ENCODE assay signal across 26 cellular contexts in the genomic region with DNA sequence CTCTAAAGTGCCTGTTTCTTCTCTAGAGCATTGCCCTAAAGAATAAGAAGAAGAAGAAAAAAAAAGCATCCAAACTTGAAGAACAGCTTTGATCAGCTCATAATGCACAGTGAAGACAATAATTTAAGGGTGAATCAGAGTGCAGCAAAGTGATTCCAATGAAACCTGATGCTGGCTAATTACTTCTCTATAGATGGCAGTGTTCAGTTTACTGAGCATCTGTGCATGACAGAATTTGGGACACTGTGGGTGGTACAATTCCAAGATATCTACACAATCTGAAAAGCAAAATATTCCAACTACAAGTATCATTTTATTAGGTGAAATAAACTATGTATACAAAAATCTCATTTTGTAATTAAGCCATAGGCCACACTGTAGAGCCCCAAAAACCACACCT.
DNase-seq lines count a peak whose midpoint lies in the region; ATAC-seq and TF ChIP-seq lines count a peak whose summit lies in the region.
"Had no signal": no experiment of that assay in that cellular context is flagged by ENCODE, and none has a peak within 500 bp of the region (broad histone marks: within the 10 kb centered on the region; RNA-seq: fewer than 3 reads in every experiment).

No MANE protein-coding gene starts in this region.

- no peak for ATAC-seq in activated naive CD4-positive, alpha-beta T cell treated with anti-CD3 and anti-CD28 coated beads, Interleukin-2, amount 50 U/mL, for 72 hours
- ATAC-seq: activated CD8-positive, alpha-beta T cell treated with anti-CD3 and anti-CD28 coated beads, Interleukin-2, amount 10 ng/mL, durations not matched to agents 7 days and 5 days; heart left ventricle; mucosa of descending colon had no signal

- H3K27me3 ChIP-seq in dorsolateral prefrontal cortex: no peaks in the 10 kb centered on the region
- H3K27me3 ChIP-seq: BLaER1 treated with 17β-estradiol and CSF1 and Interleukin-3, amounts not matched to agents 10 nM and 100 nM; heart left ventricle; SJSA1; suprapubic skin had no signal

- no peaks in the 10 kb centered on the region for H3K36me3 Mint-ChIP-seq in activated naive CD4-positive, alpha-beta T cell treated with anti-CD3 and anti-CD28 coated beads, Interleukin-2, amount 50 U/mL, for 72 hours
- H3K36me3 Mint-ChIP-seq: activated naive CD8-positive, alpha-beta T cell treated with anti-CD3 and anti-CD28 coated beads, Interleukin-2, amount 10 ng/mL, durations not matched to agents 7 days and 5 days had no signal

- DNase-seq in NCI-H1105 treated with DMSO at 0.1 percent for 48 hours (lab: John Stamatoyannopoulos, UW) (peak; percentile 77), NCI-H1105 (lab: John Stamatoyannopoulos, UW) (no peak), NCI-H1417 treated with DMSO at 0.1 percent for 48 hours (lab: John Stamatoyannopoulos, UW) (peak; percentile 34), NCI-H748 (lab: John Stamatoyannopoulos, UW; ENCODE audit: unreplicated experiment) (peak; percentile 65), dorsolateral prefrontal cortex (no peak), HEK293T (ENCODE audit: extremely low spot score) (no peak), AG08395 (ENCODE audit: low spot score) (no peak)
- DNase-seq in activated naive CD4-positive, alpha-beta T cell treated with anti-CD3 and anti-CD28 coated beads, Interleukin-2, amount 50 U/mL, for 72 hours (ENCODE audit: low spot score in 2 of 2): no peak
- DNase-seq: activated CD8-positive, alpha-beta T cell treated with anti-CD3 and anti-CD28 coated beads, Interleukin-2, amount 10 ng/mL, durations not matched to agents 7 days and 5 days; activated effector memory CD4-positive, alpha-beta T cell treated with Interleukin-2 at 50 U/mL for 16 hours; activated naive CD8-positive, alpha-beta T cell treated with anti-CD3 and anti-CD28 coated beads, Interleukin-2, amount 10 ng/mL, durations not matched to agents 7 days and 5 days; activated T-cell treated with anti-CD3 and anti-CD28 coated beads for 4 hours; DMS53; effector CD4-positive, alpha-beta T cell; GDM1; GOT3; heart left ventricle; KG1; mucosa of descending colon; NCI-H2107 had no signal

- POLR2A ChIA-PET in HEK293T (lab: Yijun Ruan, JAX): no interaction called here

- CTCF ChIA-PET in HEK293T (lab: Yijun Ruan, JAX): interaction anchor here (1.1 kb wide), 1 partner anchor 15 kb away, joined by 5 read pairs; no protein-coding TSS in a partner anchor

- no peak overlapping the region for H3K27ac Mint-ChIP-seq in activated naive CD4-positive, alpha-beta T cell treated with anti-CD3 and anti-CD28 coated beads, Interleukin-2, amount 50 U/mL, for 72 hours
- H3K27ac Mint-ChIP-seq: activated CD8-positive, alpha-beta T cell treated with anti-CD3 and anti-CD28 coated beads, Interleukin-2, amount 10 ng/mL, durations not matched to agents 7 days and 5 days; activated naive CD8-positive, alpha-beta T cell treated with anti-CD3 and anti-CD28 coated beads, Interleukin-2, amount 10 ng/mL, durations not matched to agents 7 days and 5 days; nephron; T-helper 1 cell treated with Interleukin-12 subunit alpha and Interleukin-12 subunit beta and Interleukin-4 antibody, amounts not matched to agents 30 μg/mL and 1 μg/mL, for 36 hours had no signal

- no peaks in the 10 kb centered on the region for H3K9me3 Mint-ChIP-seq in activated naive CD4-positive, alpha-beta T cell treated with anti-CD3 and anti-CD28 coated beads, Interleukin-2, amount 50 U/mL, for 72 hours
- H3K9me3 Mint-ChIP-seq: activated naive CD8-positive, alpha-beta T cell treated with anti-CD3 and anti-CD28 coated beads, Interleukin-2, amount 10 ng/mL, durations not matched to agents 7 days and 5 days; nephron; T-helper 1 cell treated with Interleukin-12 subunit alpha and Interleukin-12 subunit beta and Interleukin-4 antibody, amounts not matched to agents 30 μg/mL and 1 μg/mL, for 36 hours had no signal

- no peak overlapping the region for H3K4me3 ChIP-seq in dorsolateral prefrontal cortex
- H3K4me3 ChIP-seq: BLaER1 treated with 17β-estradiol and CSF1 and Interleukin-3, amounts not matched to agents 10 nM and 100 nM; heart left ventricle; lung; mucosa of descending colon; SJSA1; suprapubic skin had no signal

- intact Hi-C loops in dorsolateral prefrontal cortex (cut with DNase I): loop anchor here in 1 of 2 donors (5.0 kb wide), 1 partner anchor 71 kb away; no protein-coding TSS in a partner anchor

- TF ChIP-seq CTCF in dorsolateral prefrontal cortex (IDR thresholded peaks at IDR 0.05 in 54 of 56, conservative IDR thresholded peaks at IDR 0.05 in 2 of 56; ENCODE audit: low read depth in 1 of 56, partially characterized antibody in 56 of 56): peak in 27 of 56 donors; percentile 12 to 53 (median 35)

- peak overlapping the region in 44 of 59 donors; percentile 1 to 75 (median 44) for H3K27ac ChIP-seq in dorsolateral prefrontal cortex
- H3K27ac ChIP-seq: BLaER1 treated with 17β-estradiol and CSF1 and Interleukin-3, amounts not matched to agents 10 nM and 100 nM; heart left ventricle; SJSA1; suprapubic skin had no signal

TF ChIP-seq in HEK293T, 16 proteins besides CTCF, POLR2A, EP300 and RAD21:
- TF ChIP-seq FOXM1 (IDR thresholded peaks at IDR 0.05; ENCODE audit: borderline replicate concordance) (no peak), L3MBTL2 (conservative IDR thresholded peaks at IDR 0.05) (no peak), NFRKB (IDR thresholded peaks at IDR 0.05) (no peak), ZNF384 (IDR thresholded peaks at IDR 0.05) (no peak), TARDBP (IDR thresholded peaks at IDR 0.05) (no peak), FOXA1 (IDR thresholded peaks at IDR 0.05) (no peak), CTBP1 (IDR thresholded peaks at IDR 0.05; ENCODE audit: borderline replicate concordance) (no peak), BHLHE40 (IDR thresholded peaks at IDR 0.05; ENCODE audit: borderline replicate concordance) (no peak), FOXK2 (IDR thresholded peaks at IDR 0.05) (no peak), SUZ12 (IDR thresholded peaks at IDR 0.05) (no peak), ARNT (IDR thresholded peaks at IDR 0.05) (no peak), HDGF (IDR thresholded peaks at IDR 0.05; ENCODE audit: borderline replicate concordance) (no peak), SP1 (IDR thresholded peaks at IDR 0.05) (no peak), LEF1 (IDR thresholded peaks at IDR 0.05; ENCODE audit: borderline replicate concordance) (no peak), ELF4 (IDR thresholded peaks at IDR 0.05) (no peak)
- TF ChIP-seq, protein P1, sequence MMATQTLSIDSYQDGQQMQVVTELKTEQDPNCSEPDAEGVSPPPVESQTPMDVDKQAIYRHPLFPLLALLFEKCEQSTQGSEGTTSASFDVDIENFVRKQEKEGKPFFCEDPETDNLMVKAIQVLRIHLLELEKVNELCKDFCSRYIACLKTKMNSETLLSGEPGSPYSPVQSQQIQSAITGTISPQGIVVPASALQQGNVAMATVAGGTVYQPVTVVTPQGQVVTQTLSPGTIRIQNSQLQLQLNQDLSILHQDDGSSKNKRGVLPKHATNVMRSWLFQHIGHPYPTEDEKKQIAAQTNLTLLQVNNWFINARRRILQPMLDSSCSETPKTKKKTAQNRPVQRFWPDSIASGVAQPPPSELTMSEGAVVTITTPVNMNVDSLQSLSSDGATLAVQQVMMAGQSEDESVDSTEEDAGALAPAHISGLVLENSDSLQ (IDR thresholded peaks at IDR 0.05): no peak

Comparison
In these comparisons a context has a peak if more than half of its experiments do, and no peak if none do; other contexts are left out.
1. DNase-seq: peak in NCI-H1105 treated with DMSO at 0.1 percent for 48 hours (single experiment), NCI-H1417 treated with DMSO at 0.1 percent for 48 hours (single experiment) and NCI-H748 (single experiment); none in NCI-H1105 (single experiment), dorsolateral prefrontal cortex (0 of 10), HEK293T (single experiment), activated naive CD4-positive, alpha-beta T cell treated with anti-CD3 and anti-CD28 coated beads, Interleukin-2, amount 50 U/mL, for 72 hours (0 of 2) and AG08395 (single experiment).